16 cellular contexts compared by ENCODE assay signal in genomic region chr6:109197061-109197460, GRCh38.
"Had no signal": no experiment of that assay in that cellular context is flagged by ENCODE, and none has a peak within 500 bp of the region (broad histone marks: within the 10 kb centered on the region; RNA-seq: fewer than 3 reads in every experiment).

No MANE protein-coding gene starts in this region.

- H3K4me3 ChIP-seq: ovary, tibial artery had no signal

- DNase-seq: activated CD4-positive, alpha-beta T cell treated with anti-CD3 and anti-CD28 coated beads for 36 hours; activated CD4-positive, alpha-beta T cell treated with anti-CD3 and anti-CD28 coated beads, Interleukin-2, amount 50 U/mL, for 48 hours; activated naive CD4-positive, alpha-beta T cell treated with Interleukin-2 at 50 U/mL for 16 hours; activated naive CD8-positive, alpha-beta T cell treated with anti-CD3 and anti-CD28 coated beads, Interleukin-2, amount 10 ng/mL, durations not matched to agents 7 days and 5 days; amygdala; effector CD4-positive, alpha-beta T cell; left ventricle myocardium superior; naive thymus-derived CD8-positive, alpha-beta T cell; ovary; stimulated activated CD8-positive, alpha-beta memory T cell treated with anti-CD3 and anti-CD28 coated beads, Interleukin-4, amount 100 ng/mL, for 48 hours; stimulated activated naive CD4-positive, alpha-beta T cell treated with Interleukin-2 at 50 U/mL for 16 hours; tibial artery had no signal

- H3K4me1 ChIP-seq: tibial artery had no signal

- H3K9me3 ChIP-seq: ovary, tibial artery had no signal

- H3K27ac ChIP-seq: ovary, tibial artery had no signal

- H3K27me3 ChIP-seq: ovary, tibial artery had no signal

- FAIRE-seq: frontal cortex, TTC549, urothelium cell line had no signal

- ATAC-seq: activated CD4-positive, alpha-beta T cell treated with anti-CD3 and anti-CD28 coated beads for 36 hours; left ventricle myocardium superior; naive thymus-derived CD8-positive, alpha-beta T cell; WTC11 had no signal

- H3K36me3 ChIP-seq: ovary, tibial artery had no signal
